Comparison of ENCODE assay signal across 26 cellular contexts in the genomic region with DNA sequence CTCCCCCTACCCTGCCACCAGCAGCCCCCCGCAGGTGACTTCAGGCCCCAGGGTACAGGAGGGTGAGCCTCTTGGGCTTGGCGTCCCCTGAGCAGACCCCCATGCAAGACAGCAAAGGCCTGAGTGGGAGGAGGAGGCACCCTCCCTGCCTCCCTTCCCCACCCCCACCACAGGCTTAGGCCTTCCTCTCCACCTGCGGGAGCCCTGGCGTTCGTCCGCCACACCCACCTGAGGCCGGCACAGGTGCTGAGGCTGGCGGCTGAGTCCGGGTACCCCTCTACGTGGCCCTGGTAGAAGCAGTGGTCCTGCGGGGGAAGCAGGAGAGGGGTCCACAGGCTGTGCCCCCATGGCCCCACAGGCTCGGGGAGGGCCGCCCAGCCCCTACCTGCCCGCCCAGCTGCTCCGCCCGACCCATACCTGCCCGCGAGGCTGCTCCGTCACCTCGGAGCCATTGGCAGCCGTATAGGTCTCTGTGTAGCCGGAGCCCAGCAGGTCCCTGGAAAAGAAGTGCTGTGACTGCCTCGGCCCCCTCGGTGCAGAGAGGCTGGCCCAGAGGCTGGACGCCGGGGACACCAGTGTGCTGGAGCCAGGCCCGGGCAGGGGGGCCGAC. TPM values are rescaled to one million over a fixed set of nuclear protein-coding genes. Genes with fewer than 3 reads are reported as not detected.
"Had no signal": no experiment of that assay in that cellular context is flagged by ENCODE, and none has a peak within 500 bp of the region (broad histone marks: within the 10 kb centered on the region; RNA-seq: fewer than 3 reads in every experiment).

No MANE protein-coding gene starts in this region.

- FAIRE-seq: islet of Langerhans, pancreas had no signal

- H3K9me3 ChIP-seq: left lung, pancreas, right lobe of liver, thyroid gland had no signal

- H3K27ac Mint-ChIP-seq: activated naive CD4-positive, alpha-beta T cell treated with anti-CD3 and anti-CD28 coated beads, Interleukin-2, amount 50 U/mL, for 72 hours; activated T-cell treated with anti-CD3 and anti-CD28 coated beads, Interleukin-2, amount 50 U/mL, for 72 hours had no signal

- H3K27me3 ChIP-seq: pancreas, right lobe of liver, thyroid gland had no signal

- ATAC-seq: activated naive CD4-positive, alpha-beta T cell treated with anti-CD3 and anti-CD28 coated beads, Interleukin-2, amount 50 U/mL, for 72 hours; activated T-cell treated with anti-CD3 and anti-CD28 coated beads, Interleukin-2, amount 50 U/mL, for 72 hours; effector memory CD8-positive, alpha-beta T cell; left lung; pancreas; right lobe of liver had no signal

- H3K4me2 ChIP-seq: smooth muscle cell had no signal

- H3K27me3 Mint-ChIP-seq: effector memory CD8-positive, alpha-beta T cell had no signal

- H3K36me3 ChIP-seq: thyroid gland had no signal

- DNase-seq: activated CD4-positive, alpha-beta T cell treated with anti-CD3 and anti-CD28 coated beads for 1 hour; activated CD8-positive, alpha-beta memory T cell treated with anti-CD3 and anti-CD28 coated beads for 24 hours; activated CD8-positive, alpha-beta memory T cell treated with anti-CD3 and anti-CD28 coated beads, Interleukin-2, amount 50 U/mL, for 48 hours; activated effector memory CD4-positive, alpha-beta T cell treated with anti-CD3 and anti-CD28 coated beads, Interleukin-2, amount 50 U/mL, for 16 hours; activated T-cell treated with anti-CD3 and anti-CD28 coated beads, Interleukin-2, amount 50 U/mL, for 72 hours; amniotic stem cell; dermis blood vessel endothelial cell; effector memory CD8-positive, alpha-beta T cell; foreskin fibroblast; glutamatergic neuron; hippocampal formation; mammary epithelial cell; right lobe of liver; stimulated activated naive CD4-positive, alpha-beta T cell; T-helper 2 cell; thyroid gland; WERI-Rb-1 had no signal

- H3K9me3 Mint-ChIP-seq: activated naive CD4-positive, alpha-beta T cell treated with anti-CD3 and anti-CD28 coated beads, Interleukin-2, amount 50 U/mL, for 72 hours; activated T-cell treated with anti-CD3 and anti-CD28 coated beads, Interleukin-2, amount 50 U/mL, for 72 hours; effector memory CD8-positive, alpha-beta T cell had no signal

- H3K4me3 ChIP-seq: pancreas, right lobe of liver, smooth muscle cell, thyroid gland had no signal

- H3K27ac ChIP-seq: left lung, pancreas, right lobe of liver, thyroid gland, WERI-Rb-1 had no signal

RNA-seq across cellular contexts. Expression of a gene that starts 36.0 kb away (rescaled TPM):
- total RNA-seq: activated naive CD4-positive, alpha-beta T cell treated with anti-CD3 and anti-CD28 coated beads, Interleukin-2, amount 50 U/mL, for 72 hours; chondrocyte; dermis blood vessel endothelial cell; mammary epithelial cell; smooth muscle cell had no signal
- polyA plus RNA-seq: mammary epithelial cell, smooth muscle cell had no signal

RNA-seq across cellular contexts. Expression of a gene that starts 43.6 kb away (rescaled TPM):
- total RNA-seq: activated naive CD4-positive, alpha-beta T cell treated with anti-CD3 and anti-CD28 coated beads, Interleukin-2, amount 50 U/mL, for 72 hours; chondrocyte; dermis blood vessel endothelial cell; left lung; mammary epithelial cell; myocyte; pancreas; right lobe of liver; smooth muscle cell; subcutaneous adipose tissue; thyroid gland; ureter had no signal
- polyA plus RNA-seq: mammary epithelial cell, pancreas, smooth muscle cell had no signal
